1 cellular context compared by ENCODE assay signal in the genomic region with DNA sequence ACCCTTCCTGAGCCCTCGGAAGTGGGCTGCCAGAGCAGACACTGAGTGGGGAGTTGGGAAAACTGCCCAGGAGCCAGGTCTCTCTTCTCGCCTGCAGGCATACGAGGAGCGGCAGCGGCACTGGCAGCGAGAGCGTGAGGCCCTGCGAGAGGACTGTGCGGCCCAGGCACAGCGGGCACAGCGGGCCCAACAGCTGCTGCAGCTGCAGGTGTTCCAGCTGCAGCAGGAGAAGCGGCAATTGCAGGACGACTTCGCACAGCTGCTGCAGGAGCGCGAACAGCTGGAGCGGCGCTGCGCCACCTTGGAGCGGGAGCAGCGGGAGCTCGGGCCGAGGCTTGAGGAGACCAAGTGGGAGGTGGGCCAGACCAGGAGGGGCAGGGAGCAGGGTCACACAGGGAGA.
TF ChIP-seq lines count a peak whose summit lies in the region.

No MANE protein-coding gene starts in this region.

TF ChIP-seq in HepG2, 621 proteins besides CTCF, POLR2A, EP300 and RAD21:
- no peak for TF ChIP-seq ZNF230 (CRISPR knock-in tag; IDR thresholded peaks at IDR 0.05)
- no peak for TF ChIP-seq STAG1 (CRISPR knock-in tag; IDR thresholded peaks at IDR 0.05)
- TF ChIP-seq ZFP36 (IDR thresholded peaks at IDR 0.05; ENCODE audit: borderline replicate concordance, low read depth, low read length, partially characterized antibody) = no peak
- TF ChIP-seq RBFOX2 (IDR thresholded peaks at IDR 0.05; ENCODE audit: low read depth, low read length) = peak; percentile 64
- TF ChIP-seq SOX5 (CRISPR knock-in tag; IDR thresholded peaks at IDR 0.05; ENCODE audit: borderline replicate concordance) = no peak
- no peak for TF ChIP-seq ZBTB38 (CRISPR knock-in tag; IDR thresholded peaks at IDR 0.05)
- TF ChIP-seq AGO2 (optimal IDR thresholded peaks at IDR 0.05; ENCODE audit: low read depth, low read length) = peak; percentile 79
- TF ChIP-seq ZNF724P (CRISPR knock-in tag; IDR thresholded peaks at IDR 0.05; ENCODE audit: borderline replicate concordance) = no peak
- TF ChIP-seq ZNF501 (CRISPR knock-in tag; IDR thresholded peaks at IDR 0.05) = no peak
- no peak for TF ChIP-seq RAD51 (IDR thresholded peaks at IDR 0.05; ENCODE audit: borderline replicate concordance)
- TF ChIP-seq, protein P1, sequence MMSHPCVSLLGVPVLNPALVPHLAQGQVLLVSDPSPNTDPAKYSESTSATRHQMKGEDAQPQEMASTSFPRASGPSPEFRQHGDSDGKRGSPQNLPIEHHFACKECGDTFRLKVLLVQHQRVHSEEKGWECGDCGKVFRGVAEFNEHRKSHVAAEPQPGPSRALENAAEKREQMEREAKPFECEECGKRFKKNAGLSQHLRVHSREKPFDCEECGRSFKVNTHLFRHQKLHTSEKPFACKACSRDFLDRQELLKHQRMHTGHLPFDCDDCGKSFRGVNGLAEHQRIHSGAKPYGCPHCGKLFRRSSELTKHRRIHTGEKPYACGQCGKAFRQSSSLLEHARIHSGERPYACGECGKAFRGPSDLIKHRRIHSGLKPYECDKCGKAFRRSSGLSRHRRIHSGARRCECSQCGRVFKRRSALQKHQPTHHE (CRISPR knock-in tag; IDR thresholded peaks at IDR 0.05; ENCODE audit: borderline replicate concordance) = no peak
